In genomic region chr7:91692800-91693199, GRCh38 we compare ENCODE assay signal across 2 cellular contexts.
TF ChIP-seq lines count a peak whose summit lies in the region.

No MANE protein-coding gene starts in this region.

TF ChIP-seq in SK-N-SH, 30 proteins besides CTCF, POLR2A, EP300 and RAD21 (continued from another document):
- TF ChIP-seq YY1 (IDR thresholded peaks at IDR 0.05; ENCODE audit: low read depth) (no peak), JUND (IDR thresholded peaks at IDR 0.05) (no peak), FOXM1 (IDR thresholded peaks at IDR 0.05; ENCODE audit: low read depth) (no peak), POLR2AphosphoS5 (IDR thresholded peaks at IDR 0.05; ENCODE audit: low read depth, low read length) (no peak), CHD2 (IDR thresholded peaks at IDR 0.05; ENCODE audit: low read length, partially characterized antibody) (no peak), RXRA (IDR thresholded peaks at IDR 0.05; ENCODE audit: borderline replicate concordance, low read depth) (no peak), NFIC (IDR thresholded peaks at IDR 0.05; ENCODE audit: borderline replicate concordance) (no peak), GABPA (IDR thresholded peaks at IDR 0.05; ENCODE audit: low read depth) (no peak), PBX3 (IDR thresholded peaks at IDR 0.05) (no peak), TCF12 (IDR thresholded peaks at IDR 0.05) (no peak), ZBTB33 (IDR thresholded peaks at IDR 0.05; ENCODE audit: borderline replicate concordance, low read depth) (no peak)

TF ChIP-seq in endothelial cell of umbilical vein, 7 proteins besides CTCF, POLR2A, EP300 and RAD21 (continued from another document):
- no peak for TF ChIP-seq EZH2 (IDR thresholded peaks at IDR 0.05; ENCODE audit: borderline replicate concordance, low read depth, low read length, severe bottlenecking)
